23 cellular contexts compared by ENCODE assay signal in the genomic region with DNA sequence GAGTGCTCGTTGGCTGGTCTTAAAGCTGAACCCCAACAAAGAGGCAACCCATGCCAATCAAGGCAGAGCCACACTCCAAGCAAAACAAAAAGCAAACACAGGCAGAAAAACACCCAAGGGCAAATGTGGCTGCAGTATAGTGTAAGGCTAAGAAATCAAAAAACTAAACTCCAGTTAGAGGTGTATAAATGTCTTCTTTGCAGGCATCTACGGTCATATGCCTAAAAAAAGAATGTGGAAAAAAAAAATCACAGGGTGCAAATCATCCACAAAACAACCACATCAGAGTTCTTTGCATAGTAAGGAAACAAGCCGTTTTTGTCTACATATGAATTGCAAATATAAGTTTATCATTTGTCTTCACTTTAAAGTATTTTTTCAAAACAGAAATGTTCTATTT. TPM values are rescaled to one million over a fixed set of nuclear protein-coding genes. Genes with fewer than 3 reads are reported as not detected.
DNase-seq lines count a peak whose midpoint lies in the region; ATAC-seq and FAIRE-seq lines count a peak whose summit lies in the region.
"Had no signal": no experiment of that assay in that cellular context is flagged by ENCODE, and none has a peak within 500 bp of the region (broad histone marks: within the 10 kb centered on the region; RNA-seq: fewer than 3 reads in every experiment).

No MANE protein-coding gene starts in this region.

- H3K4me1 ChIP-seq in CD8-positive, alpha-beta memory T cell (ENCODE audit: insufficient read depth, low read length): peaks cover 9% of the 10 kb centered on the region

- H3K4me3 Mint-ChIP-seq in activated CD8-positive, alpha-beta memory T cell treated with anti-CD3 and anti-CD28 coated beads, Interleukin-2, amount 10 ng/mL, durations not matched to agents 7 days and 5 days: no peak overlapping the region
- peak overlapping the region in 4 of 7 donors; percentile 27 to 58 (median 46) for H3K4me3 Mint-ChIP-seq in CD8-positive, alpha-beta memory T cell
- H3K4me3 Mint-ChIP-seq in activated T-helper 1 cell treated with anti-CD3 and anti-CD28 coated beads, Interleukin-12 subunit alpha, Interleukin-12 subunit beta, Interleukin-2, Interleukin-4 antibody, amounts not matched to agents 30 ng/mL and 10 ng/mL and 1 ng/mL, durations not matched to agents 14 hours and 24 hours and 36 hours: no peak overlapping the region
- peak overlapping the region in 8 of 10 donors; percentile 9 to 64 (median 42) for H3K4me3 Mint-ChIP-seq in naive thymus-derived CD8-positive, alpha-beta T cell
- H3K4me3 Mint-ChIP-seq: GM23338 had no signal

- no peak for ATAC-seq in activated CD8-positive, alpha-beta memory T cell treated with anti-CD3 and anti-CD28 coated beads, Interleukin-2, amount 10 ng/mL, durations not matched to agents 7 days and 5 days
- peak in 1 of 2 donors; percentile 30 for ATAC-seq in naive thymus-derived CD8-positive, alpha-beta T cell
- ATAC-seq in GM18909 (IDR thresholded peaks at IDR 0.05; ENCODE audit: poor library complexity, unreplicated experiment): no peak
- ATAC-seq: GM23338 had no signal

- CTCF ChIA-PET in activated CD8-positive, alpha-beta memory T cell treated with anti-CD3 and anti-CD28 coated beads, Interleukin-2, amount 10 ng/mL, durations not matched to agents 7 days and 5 days (lab: Charles Lee): interaction anchor here (1.1 kb wide), 1 partner anchor 38 kb away, joined by 3 read pairs; no protein-coding TSS in a partner anchor
- CTCF ChIA-PET in CD8-positive, alpha-beta memory T cell (lab: Charles Lee): no interaction called here

- peaks cover 19% of the 10 kb centered on the region for H3K36me3 Mint-ChIP-seq in activated CD8-positive, alpha-beta memory T cell treated with anti-CD3 and anti-CD28 coated beads, Interleukin-2, amount 10 ng/mL, durations not matched to agents 7 days and 5 days
- H3K36me3 Mint-ChIP-seq in CD8-positive, alpha-beta memory T cell: peaks cover 8 to 68% (median 18%) of the 10 kb centered on the region in 3 donors
- peaks cover 23% of the 10 kb centered on the region for H3K36me3 Mint-ChIP-seq in activated T-helper 1 cell treated with anti-CD3 and anti-CD28 coated beads, Interleukin-12 subunit alpha, Interleukin-12 subunit beta, Interleukin-2, Interleukin-4 antibody, amounts not matched to agents 30 ng/mL and 10 ng/mL and 1 ng/mL, durations not matched to agents 14 hours and 24 hours and 36 hours (ENCODE audit: low read depth)
- H3K36me3 Mint-ChIP-seq in naive thymus-derived CD8-positive, alpha-beta T cell: peaks cover 3 to 77% (median 7%) of the 10 kb centered on the region in 3 donors

- DNase-seq in activated CD8-positive, alpha-beta memory T cell treated with anti-CD3 and anti-CD28 coated beads, Interleukin-2, amount 50 U/mL, for 48 hours: peak; percentile 15
- no peak for DNase-seq in activated CD8-positive, alpha-beta memory T cell treated with anti-CD3 and anti-CD28 coated beads, Interleukin-2, amount 10 ng/mL, durations not matched to agents 7 days and 5 days
- DNase-seq in CD8-positive, alpha-beta memory T cell: no peak
- DNase-seq in activated T-helper 1 cell treated with anti-CD3 and anti-CD28 coated beads, Interleukin-12 subunit alpha, Interleukin-12 subunit beta, Interleukin-2, Interleukin-4 antibody, amounts not matched to agents 30 ng/mL and 10 ng/mL and 1 ng/mL, durations not matched to agents 14 hours and 24 hours and 36 hours (ENCODE audit: low spot score): no peak
- no peak for DNase-seq in naive thymus-derived CD8-positive, alpha-beta T cell
- DNase-seq in hepatic stellate cell (ENCODE audit: low spot score) (no peak), urothelium cell line (ENCODE audit: low spot score) (no peak)
- DNase-seq: AML-193; DMS53; GDM1; HCEC 1CT; NCI-H1105; NCI-H146; NCI-H2029; NCI-H345; NCI-H524; NCI-H774; NK-92 treated with Interleukin-12 subunit alpha and Interleukin-12 subunit beta, amount 100 ng/mL, for 24 hours had no signal

- H3K27ac ChIP-seq in CD8-positive, alpha-beta memory T cell (ENCODE audit: low read depth, low read length): no peak overlapping the region
- H3K27ac ChIP-seq: C4-2B, KMS-11 had no signal

- H3K27me3 Mint-ChIP-seq in activated CD8-positive, alpha-beta memory T cell treated with anti-CD3 and anti-CD28 coated beads, Interleukin-2, amount 10 ng/mL, durations not matched to agents 7 days and 5 days: no peaks in the 10 kb centered on the region
- H3K27me3 Mint-ChIP-seq in CD8-positive, alpha-beta memory T cell: no peaks in the 10 kb centered on the region
- H3K27me3 Mint-ChIP-seq in activated T-helper 1 cell treated with anti-CD3 and anti-CD28 coated beads, Interleukin-12 subunit alpha, Interleukin-12 subunit beta, Interleukin-2, Interleukin-4 antibody, amounts not matched to agents 30 ng/mL and 10 ng/mL and 1 ng/mL, durations not matched to agents 14 hours and 24 hours and 36 hours (ENCODE audit: insufficient read depth): no peaks in the 10 kb centered on the region
- H3K27me3 Mint-ChIP-seq in naive thymus-derived CD8-positive, alpha-beta T cell: no peaks in the 10 kb centered on the region

- no peaks in the 10 kb centered on the region for H3K27me3 ChIP-seq in CD8-positive, alpha-beta memory T cell (ENCODE audit: insufficient read depth, low read length, poor library complexity, severe bottlenecking)

- peaks cover 24% of the 10 kb centered on the region for H3K4me1 Mint-ChIP-seq in activated CD8-positive, alpha-beta memory T cell treated with anti-CD3 and anti-CD28 coated beads, Interleukin-2, amount 10 ng/mL, durations not matched to agents 7 days and 5 days
- H3K4me1 Mint-ChIP-seq in CD8-positive, alpha-beta memory T cell: peaks cover 21 to 22% (median 21%) of the 10 kb centered on the region in 3 donors
- no peaks in the 10 kb centered on the region for H3K4me1 Mint-ChIP-seq in activated T-helper 1 cell treated with anti-CD3 and anti-CD28 coated beads, Interleukin-12 subunit alpha, Interleukin-12 subunit beta, Interleukin-2, Interleukin-4 antibody, amounts not matched to agents 30 ng/mL and 10 ng/mL and 1 ng/mL, durations not matched to agents 14 hours and 24 hours and 36 hours (ENCODE audit: low read depth)
- H3K4me1 Mint-ChIP-seq in naive thymus-derived CD8-positive, alpha-beta T cell: peaks cover 1 to 22% (median 14%) of the 10 kb centered on the region in 4 donors
- H3K4me1 Mint-ChIP-seq: GM23338 had no signal

- no peaks in the 10 kb centered on the region for H3K9me3 ChIP-seq in CD8-positive, alpha-beta memory T cell (ENCODE audit: low read length)

- H3K4me3 ChIP-seq in CD8-positive, alpha-beta memory T cell (ENCODE audit: low read length): no peak overlapping the region
- H3K4me3 ChIP-seq: GM23338 had no signal

- no peak overlapping the region for H3K27ac Mint-ChIP-seq in activated CD8-positive, alpha-beta memory T cell treated with anti-CD3 and anti-CD28 coated beads, Interleukin-2, amount 10 ng/mL, durations not matched to agents 7 days and 5 days
- peak overlapping the region in 4 of 8 donors; percentile 57 to 91 (median 80) for H3K27ac Mint-ChIP-seq in CD8-positive, alpha-beta memory T cell
- peak overlapping the region; percentile 1 for H3K27ac Mint-ChIP-seq in activated T-helper 1 cell treated with anti-CD3 and anti-CD28 coated beads, Interleukin-12 subunit alpha, Interleukin-12 subunit beta, Interleukin-2, Interleukin-4 antibody, amounts not matched to agents 30 ng/mL and 10 ng/mL and 1 ng/mL, durations not matched to agents 14 hours and 24 hours and 36 hours
- peak overlapping the region in 8 of 10 donors; percentile 3 to 79 (median 50) for H3K27ac Mint-ChIP-seq in naive thymus-derived CD8-positive, alpha-beta T cell
- H3K27ac Mint-ChIP-seq: GM23338 had no signal

- intact Hi-C loops in activated T-helper 1 cell treated with anti-CD3 and anti-CD28 coated beads, Interleukin-12 subunit alpha, Interleukin-12 subunit beta, Interleukin-2, Interleukin-4 antibody, amounts not matched to agents 30 ng/mL and 10 ng/mL and 1 ng/mL, durations not matched to agents 14 hours and 24 hours and 36 hours (cut with micrococcal nuclease): no loop called here

- no peaks in the 10 kb centered on the region for H3K9me3 Mint-ChIP-seq in activated CD8-positive, alpha-beta memory T cell treated with anti-CD3 and anti-CD28 coated beads, Interleukin-2, amount 10 ng/mL, durations not matched to agents 7 days and 5 days (ENCODE audit: low read depth)
- H3K9me3 Mint-ChIP-seq in CD8-positive, alpha-beta memory T cell: no peaks in the 10 kb centered on the region
- no peaks in the 10 kb centered on the region for H3K9me3 Mint-ChIP-seq in activated T-helper 1 cell treated with anti-CD3 and anti-CD28 coated beads, Interleukin-12 subunit alpha, Interleukin-12 subunit beta, Interleukin-2, Interleukin-4 antibody, amounts not matched to agents 30 ng/mL and 10 ng/mL and 1 ng/mL, durations not matched to agents 14 hours and 24 hours and 36 hours
- H3K9me3 Mint-ChIP-seq in naive thymus-derived CD8-positive, alpha-beta T cell: no peaks in the 10 kb centered on the region
- H3K9me3 Mint-ChIP-seq: GM23338 had no signal

- POLR2A ChIA-PET in CD8-positive, alpha-beta memory T cell (lab: Charles Lee): no interaction called here
- POLR2A ChIA-PET in naive thymus-derived CD8-positive, alpha-beta T cell (lab: Charles Lee): interaction anchor here (1.7 kb wide), 1 partner anchor 25 kb away, joined by 5 read pairs; no protein-coding TSS in a partner anchor

- peaks cover 12% of the 10 kb centered on the region for H3K36me3 ChIP-seq in CD8-positive, alpha-beta memory T cell (ENCODE audit: insufficient read depth, low read length)

- FAIRE-seq in urothelium cell line (lab: Jason Lieb, UNC): no peak
- FAIRE-seq: D721Med had no signal

RNA-seq across cellular contexts. Expression of gene ARFGAP3, which starts 27.8 kb away (rescaled TPM):
- total RNA-seq in activated CD8-positive, alpha-beta memory T cell treated with anti-CD3 and anti-CD28 coated beads, Interleukin-2, amount 10 ng/mL, durations not matched to agents 7 days and 5 days: 10 to 100 TPM; 31.2 to 35.4 TPM
- total RNA-seq in CD8-positive, alpha-beta memory T cell: 10 to 100 TPM; 32.2 to 33.0 TPM
- 50.0 TPM for polyA plus RNA-seq in CD8-positive, alpha-beta memory T cell
- 38.0 and 42.3 TPM in 2 replicates for total RNA-seq in activated T-helper 1 cell treated with anti-CD3 and anti-CD28 coated beads, Interleukin-12 subunit alpha, Interleukin-12 subunit beta, Interleukin-2, Interleukin-4 antibody, amounts not matched to agents 30 ng/mL and 10 ng/mL and 1 ng/mL, durations not matched to agents 14 hours and 24 hours and 36 hours
- 10 to 100 TPM; 32.9 to 34.1 TPM for total RNA-seq in naive thymus-derived CD8-positive, alpha-beta T cell
- 10 to 100 TPM; 22.3 to 44.7 (median 25.1) TPM for polyA plus RNA-seq in naive thymus-derived CD8-positive, alpha-beta T cell

Comparison
In these comparisons a context has a peak if more than half of its experiments do, and no peak if none do; other contexts are left out.
1. H3K4me3 Mint-ChIP-seq: peak in CD8-positive, alpha-beta memory T cell (4 of 7) and naive thymus-derived CD8-positive, alpha-beta T cell (8 of 10); none in activated CD8-positive, alpha-beta memory T cell treated with anti-CD3 and anti-CD28 coated beads, Interleukin-2, amount 10 ng/mL, durations not matched to agents 7 days and 5 days (single experiment) and activated T-helper 1 cell treated with anti-CD3 and anti-CD28 coated beads, Interleukin-12 subunit alpha, Interleukin-12 subunit beta, Interleukin-2, Interleukin-4 antibody, amounts not matched to agents 30 ng/mL and 10 ng/mL and 1 ng/mL, durations not matched to agents 14 hours and 24 hours and 36 hours (single experiment).